In the genomic region with DNA sequence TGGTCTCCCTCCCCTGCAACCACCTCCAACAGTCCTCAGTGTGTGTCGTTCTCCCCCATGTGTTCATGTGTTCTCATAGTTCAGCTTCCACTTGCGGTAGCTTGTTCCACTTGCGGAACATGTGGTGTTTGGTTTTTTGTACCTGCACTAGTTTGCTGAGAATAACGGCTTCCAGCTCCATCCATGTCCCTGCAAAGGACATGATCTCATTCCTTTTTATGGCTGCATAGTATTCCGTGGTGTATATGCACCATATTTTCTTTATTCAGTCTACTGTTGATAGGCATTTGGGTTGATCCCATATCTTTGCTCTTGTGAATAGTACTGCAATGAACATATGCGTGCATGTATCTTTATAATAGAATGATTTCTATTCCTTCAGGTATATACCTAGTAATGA, we compare ENCODE assay signal across 1 cellular context.
TF ChIP-seq lines count a peak whose summit lies in the region.

No MANE protein-coding gene starts in this region.

TF ChIP-seq in HEK293, 187 proteins besides CTCF, POLR2A, EP300 and RAD21 (continued from another document):
- TF ChIP-seq, protein P1, sequence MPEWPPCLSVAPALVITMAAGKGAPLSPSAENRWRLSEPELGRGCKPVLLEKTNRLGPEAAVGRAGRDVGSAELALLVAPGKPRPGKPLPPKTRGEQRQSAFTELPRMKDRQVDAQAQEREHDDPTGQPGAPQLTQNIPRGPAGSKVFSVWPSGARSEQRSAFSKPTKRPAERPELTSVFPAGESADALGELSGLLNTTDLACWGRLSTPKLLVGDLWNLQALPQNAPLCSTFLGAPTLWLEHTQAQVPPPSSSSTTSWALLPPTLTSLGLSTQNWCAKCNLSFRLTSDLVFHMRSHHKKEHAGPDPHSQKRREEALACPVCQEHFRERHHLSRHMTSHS (tag by site-specific recombination; IDR thresholded peaks at IDR 0.05), result no peak
- TF ChIP-seq, protein P2, sequence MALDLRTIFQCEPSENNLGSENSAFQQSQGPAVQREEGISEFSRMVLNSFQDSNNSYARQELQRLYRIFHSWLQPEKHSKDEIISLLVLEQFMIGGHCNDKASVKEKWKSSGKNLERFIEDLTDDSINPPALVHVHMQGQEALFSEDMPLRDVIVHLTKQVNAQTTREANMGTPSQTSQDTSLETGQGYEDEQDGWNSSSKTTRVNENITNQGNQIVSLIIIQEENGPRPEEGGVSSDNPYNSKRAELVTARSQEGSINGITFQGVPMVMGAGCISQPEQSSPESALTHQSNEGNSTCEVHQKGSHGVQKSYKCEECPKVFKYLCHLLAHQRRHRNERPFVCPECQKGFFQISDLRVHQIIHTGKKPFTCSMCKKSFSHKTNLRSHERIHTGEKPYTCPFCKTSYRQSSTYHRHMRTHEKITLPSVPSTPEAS (tag by site-specific recombination; IDR thresholded peaks at IDR 0.05), result no peak
TF ChIP-seq in HEK293: peak in this region for 1.
